In genomic region chr1:9910425-9911178, GRCh38 we compare ENCODE assay signal across 1 cellular context.
TF ChIP-seq lines count a peak whose summit lies in the region.

No MANE protein-coding gene starts in this region.

TF ChIP-seq in K562, 482 proteins besides CTCF, POLR2A, EP300 and RAD21 (continued from another document and continues in another):
- TF ChIP-seq SUPT5H (IDR thresholded peaks at IDR 0.05): peak; percentile 92
- TF ChIP-seq BDP1 (IDR thresholded peaks at IDR 0.05; ENCODE audit: insufficient read depth, insufficient read length): no peak
- TF ChIP-seq JUN (IDR thresholded peaks at IDR 0.05; ENCODE audit: borderline replicate concordance, low read depth, low read length): 0 out of 2 replicates have a peak, but pooled peaks have one; percentile 3
- TF ChIP-seq JUN (CRISPR knock-in tag; IDR thresholded peaks at IDR 0.05; ENCODE audit: borderline replicate concordance): no peak
- TF ChIP-seq ZNF165 (CRISPR knock-in tag; IDR thresholded peaks at IDR 0.05; ENCODE audit: borderline replicate concordance): no peak
- TF ChIP-seq BCOR (IDR thresholded peaks at IDR 0.05): no peak
- TF ChIP-seq RBM39 (optimal IDR thresholded peaks at IDR 0.05; ENCODE audit: low read depth, low read length): no peak
- no peak for TF ChIP-seq CBX2 (IDR thresholded peaks at IDR 0.05; ENCODE audit: insufficient read depth, low read length, poor library complexity, severe bottlenecking)
- TF ChIP-seq, protein P1, sequence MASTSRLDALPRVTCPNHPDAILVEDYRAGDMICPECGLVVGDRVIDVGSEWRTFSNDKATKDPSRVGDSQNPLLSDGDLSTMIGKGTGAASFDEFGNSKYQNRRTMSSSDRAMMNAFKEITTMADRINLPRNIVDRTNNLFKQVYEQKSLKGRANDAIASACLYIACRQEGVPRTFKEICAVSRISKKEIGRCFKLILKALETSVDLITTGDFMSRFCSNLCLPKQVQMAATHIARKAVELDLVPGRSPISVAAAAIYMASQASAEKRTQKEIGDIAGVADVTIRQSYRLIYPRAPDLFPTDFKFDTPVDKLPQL (IDR thresholded peaks at IDR 0.05; ENCODE audit: extremely low read depth, insufficient read length): no peak
- TF ChIP-seq GTF3C2 (IDR thresholded peaks at IDR 0.05; ENCODE audit: borderline replicate concordance, extremely low read depth, insufficient read length): no peak
- no peak for TF ChIP-seq RBM14 (IDR thresholded peaks at IDR 0.05; ENCODE audit: borderline replicate concordance, insufficient read depth, low read depth, low read length)
- no peak for TF ChIP-seq MYBL2 (IDR thresholded peaks at IDR 0.05; ENCODE audit: low read depth)
- TF ChIP-seq MYBL2 (CRISPR knock-in tag; IDR thresholded peaks at IDR 0.05; ENCODE audit: borderline replicate concordance): no peak
- TF ChIP-seq ZNF589 (CRISPR knock-in tag; IDR thresholded peaks at IDR 0.05; ENCODE audit: low read depth): no peak
- TF ChIP-seq ETS2 (tag; IDR thresholded peaks at IDR 0.05; ENCODE audit: borderline replicate concordance, poor library complexity, severe bottlenecking): no peak
- TF ChIP-seq, protein P2, sequence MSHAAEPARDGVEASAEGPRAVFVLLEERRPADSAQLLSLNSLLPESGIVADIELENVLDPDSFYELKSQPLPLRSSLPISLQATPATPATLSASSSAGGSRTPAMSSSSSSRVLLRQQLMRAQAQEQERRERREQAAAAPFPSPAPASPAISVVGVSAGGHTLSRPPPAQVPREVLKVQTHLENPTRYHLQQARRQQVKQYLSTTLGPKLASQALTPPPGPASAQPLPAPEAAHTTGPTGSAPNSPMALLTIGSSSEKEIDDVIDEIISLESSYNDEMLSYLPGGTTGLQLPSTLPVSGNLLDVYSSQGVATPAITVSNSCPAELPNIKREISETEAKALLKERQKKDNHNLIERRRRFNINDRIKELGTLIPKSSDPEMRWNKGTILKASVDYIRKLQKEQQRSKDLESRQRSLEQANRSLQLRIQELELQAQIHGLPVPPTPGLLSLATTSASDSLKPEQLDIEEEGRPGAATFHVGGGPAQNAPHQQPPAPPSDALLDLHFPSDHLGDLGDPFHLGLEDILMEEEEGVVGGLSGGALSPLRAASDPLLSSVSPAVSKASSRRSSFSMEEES (CRISPR knock-in tag; IDR thresholded peaks at IDR 0.05): no peak
- TF ChIP-seq CREM (IDR thresholded peaks at IDR 0.05; ENCODE audit: low read depth): peak; percentile 61; the same call in 1 of the 2 replicates
- TF ChIP-seq, protein P3, sequence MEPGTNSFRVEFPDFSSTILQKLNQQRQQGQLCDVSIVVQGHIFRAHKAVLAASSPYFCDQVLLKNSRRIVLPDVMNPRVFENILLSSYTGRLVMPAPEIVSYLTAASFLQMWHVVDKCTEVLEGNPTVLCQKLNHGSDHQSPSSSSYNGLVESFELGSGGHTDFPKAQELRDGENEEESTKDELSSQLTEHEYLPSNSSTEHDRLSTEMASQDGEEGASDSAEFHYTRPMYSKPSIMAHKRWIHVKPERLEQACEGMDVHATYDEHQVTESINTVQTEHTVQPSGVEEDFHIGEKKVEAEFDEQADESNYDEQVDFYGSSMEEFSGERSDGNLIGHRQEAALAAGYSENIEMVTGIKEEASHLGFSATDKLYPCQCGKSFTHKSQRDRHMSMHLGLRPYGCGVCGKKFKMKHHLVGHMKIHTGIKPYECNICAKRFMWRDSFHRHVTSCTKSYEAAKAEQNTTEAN (CRISPR knock-in tag; IDR thresholded peaks at IDR 0.05): no peak; the same call in 1 of the 2 replicates
- no peak for TF ChIP-seq FOSL1 (tag; conservative IDR thresholded peaks at IDR 0.05)
- no peak for TF ChIP-seq IRF1 (CRISPR knock-in tag; IDR thresholded peaks at IDR 0.05; ENCODE audit: borderline replicate concordance)
- no peak for TF ChIP-seq SMARCB1 (IDR thresholded peaks at IDR 0.05; ENCODE audit: insufficient read length, low read depth)
- no peak for TF ChIP-seq CEBPZ (IDR thresholded peaks at IDR 0.05; ENCODE audit: borderline replicate concordance, low read depth, low read length)
- TF ChIP-seq NR2C2 (CRISPR knock-in tag; IDR thresholded peaks at IDR 0.05): no peak
- peak; percentile 75; the same call in 1 of the 2 replicates for TF ChIP-seq NR2C2 (tag; IDR thresholded peaks at IDR 0.05)
- no peak for TF ChIP-seq XRCC4 (IDR thresholded peaks at IDR 0.05; ENCODE audit: extremely low read depth, insufficient read depth, insufficient read length)
- TF ChIP-seq SMARCA4 (IDR thresholded peaks at IDR 0.05): no peak; the same call in 1 of the 2 replicates
- no peak for TF ChIP-seq RFX5 (IDR thresholded peaks at IDR 0.05; ENCODE audit: low read depth, low read length)
- no peak for TF ChIP-seq SMAD1 (IDR thresholded peaks at IDR 0.05; ENCODE audit: low read depth, low read length, partially characterized antibody)
- 0 out of 2 replicates have a peak, but pooled peaks have one; percentile 5 for TF ChIP-seq ELF4 (CRISPR knock-in tag; IDR thresholded peaks at IDR 0.05)
- TF ChIP-seq NR1H2 (CRISPR knock-in tag; IDR thresholded peaks at IDR 0.05): no peak
- TF ChIP-seq RFX7 (CRISPR knock-in tag; IDR thresholded peaks at IDR 0.05): no peak
- no peak for TF ChIP-seq RBM34 (IDR thresholded peaks at IDR 0.05; ENCODE audit: borderline replicate concordance, insufficient read depth, low read length)
- TF ChIP-seq GABPB2 (CRISPR knock-in tag; conservative IDR thresholded peaks at IDR 0.05): no peak
- no peak for TF ChIP-seq HMG20B (CRISPR knock-in tag; IDR thresholded peaks at IDR 0.05)
- no peak for TF ChIP-seq SNIP1 (IDR thresholded peaks at IDR 0.05; ENCODE audit: low read depth)
- peak; percentile 88 for TF ChIP-seq SP1 (CRISPR knock-in tag; IDR thresholded peaks at IDR 0.05)
- TF ChIP-seq, protein P4, sequence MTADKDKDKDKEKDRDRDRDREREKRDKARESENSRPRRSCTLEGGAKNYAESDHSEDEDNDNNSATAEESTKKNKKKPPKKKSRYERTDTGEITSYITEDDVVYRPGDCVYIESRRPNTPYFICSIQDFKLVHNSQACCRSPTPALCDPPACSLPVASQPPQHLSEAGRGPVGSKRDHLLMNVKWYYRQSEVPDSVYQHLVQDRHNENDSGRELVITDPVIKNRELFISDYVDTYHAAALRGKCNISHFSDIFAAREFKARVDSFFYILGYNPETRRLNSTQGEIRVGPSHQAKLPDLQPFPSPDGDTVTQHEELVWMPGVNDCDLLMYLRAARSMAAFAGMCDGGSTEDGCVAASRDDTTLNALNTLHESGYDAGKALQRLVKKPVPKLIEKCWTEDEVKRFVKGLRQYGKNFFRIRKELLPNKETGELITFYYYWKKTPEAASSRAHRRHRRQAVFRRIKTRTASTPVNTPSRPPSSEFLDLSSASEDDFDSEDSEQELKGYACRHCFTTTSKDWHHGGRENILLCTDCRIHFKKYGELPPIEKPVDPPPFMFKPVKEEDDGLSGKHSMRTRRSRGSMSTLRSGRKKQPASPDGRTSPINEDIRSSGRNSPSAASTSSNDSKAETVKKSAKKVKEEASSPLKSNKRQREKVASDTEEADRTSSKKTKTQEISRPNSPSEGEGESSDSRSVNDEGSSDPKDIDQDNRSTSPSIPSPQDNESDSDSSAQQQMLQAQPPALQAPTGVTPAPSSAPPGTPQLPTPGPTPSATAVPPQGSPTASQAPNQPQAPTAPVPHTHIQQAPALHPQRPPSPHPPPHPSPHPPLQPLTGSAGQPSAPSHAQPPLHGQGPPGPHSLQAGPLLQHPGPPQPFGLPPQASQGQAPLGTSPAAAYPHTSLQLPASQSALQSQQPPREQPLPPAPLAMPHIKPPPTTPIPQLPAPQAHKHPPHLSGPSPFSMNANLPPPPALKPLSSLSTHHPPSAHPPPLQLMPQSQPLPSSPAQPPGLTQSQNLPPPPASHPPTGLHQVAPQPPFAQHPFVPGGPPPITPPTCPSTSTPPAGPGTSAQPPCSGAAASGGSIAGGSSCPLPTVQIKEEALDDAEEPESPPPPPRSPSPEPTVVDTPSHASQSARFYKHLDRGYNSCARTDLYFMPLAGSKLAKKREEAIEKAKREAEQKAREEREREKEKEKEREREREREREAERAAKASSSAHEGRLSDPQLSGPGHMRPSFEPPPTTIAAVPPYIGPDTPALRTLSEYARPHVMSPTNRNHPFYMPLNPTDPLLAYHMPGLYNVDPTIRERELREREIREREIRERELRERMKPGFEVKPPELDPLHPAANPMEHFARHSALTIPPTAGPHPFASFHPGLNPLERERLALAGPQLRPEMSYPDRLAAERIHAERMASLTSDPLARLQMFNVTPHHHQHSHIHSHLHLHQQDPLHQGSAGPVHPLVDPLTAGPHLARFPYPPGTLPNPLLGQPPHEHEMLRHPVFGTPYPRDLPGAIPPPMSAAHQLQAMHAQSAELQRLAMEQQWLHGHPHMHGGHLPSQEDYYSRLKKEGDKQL (CRISPR knock-in tag; IDR thresholded peaks at IDR 0.05; ENCODE audit: borderline replicate concordance): no peak
- no peak for TF ChIP-seq ZNF224 (CRISPR knock-in tag; IDR thresholded peaks at IDR 0.05)
- no peak for TF ChIP-seq ZNF316 (IDR thresholded peaks at IDR 0.05)
- no peak for TF ChIP-seq MTF1 (CRISPR knock-in tag; IDR thresholded peaks at IDR 0.05; ENCODE audit: borderline replicate concordance)
- no peak for TF ChIP-seq RBM15 (IDR thresholded peaks at IDR 0.05; ENCODE audit: insufficient read depth, low read length)
- TF ChIP-seq TOE1 (IDR thresholded peaks at IDR 0.05; ENCODE audit: borderline replicate concordance): peak; percentile 76; the same call in 1 of the 2 replicates
- TF ChIP-seq TOE1 (CRISPR knock-in tag; IDR thresholded peaks at IDR 0.05; ENCODE audit: borderline replicate concordance, low read depth): no peak
- no peak for TF ChIP-seq NFIX (CRISPR knock-in tag; IDR thresholded peaks at IDR 0.05; ENCODE audit: low read depth)
- no peak for TF ChIP-seq SMC3 (conservative IDR thresholded peaks at IDR 0.05; ENCODE audit: insufficient read depth, low read depth, low read length)
- TF ChIP-seq HDAC2 (IDR thresholded peaks at IDR 0.05): no peak; the same call in 1 of the 2 replicates
- no peak for TF ChIP-seq HNRNPK (IDR thresholded peaks at IDR 0.05; ENCODE audit: low read depth, low read length, poor library complexity, severe bottlenecking)
- no peak for TF ChIP-seq ZFP30 (CRISPR knock-in tag; IDR thresholded peaks at IDR 0.05; ENCODE audit: borderline replicate concordance)
- no peak for TF ChIP-seq ZNF408 (CRISPR knock-in tag; IDR thresholded peaks at IDR 0.05; ENCODE audit: low read depth)
- TF ChIP-seq, protein P5, sequence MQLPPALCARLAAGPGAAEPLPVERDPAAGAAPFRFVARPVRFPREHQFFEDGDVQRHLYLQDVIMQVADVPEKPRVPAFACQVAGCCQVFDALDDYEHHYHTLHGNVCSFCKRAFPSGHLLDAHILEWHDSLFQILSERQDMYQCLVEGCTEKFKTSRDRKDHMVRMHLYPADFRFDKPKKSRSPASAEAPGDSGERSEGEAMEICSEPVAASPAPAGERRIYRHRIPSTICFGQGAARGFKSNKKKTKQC (CRISPR knock-in tag; IDR thresholded peaks at IDR 0.05): 0 out of 2 replicates have a peak, but pooled peaks have one; percentile 70
- no peak for TF ChIP-seq ZBTB26 (CRISPR knock-in tag; IDR thresholded peaks at IDR 0.05)
